9 cellular contexts compared by ENCODE assay signal in genomic region chr16:53052519-53053501, GRCh38. TPM values are rescaled to one million over a fixed set of nuclear protein-coding genes. Genes with fewer than 3 reads are reported as not detected.
DNase-seq lines count a peak whose midpoint lies in the region; ATAC-seq and TF ChIP-seq lines count a peak whose summit lies in the region.
"Had no signal": no experiment of that assay in that cellular context is flagged by ENCODE, and none has a peak within 500 bp of the region (broad histone marks: within the 10 kb centered on the region; RNA-seq: fewer than 3 reads in every experiment).

Gene CHD9NB (minus strand): TSS chr16:53052897. CDS start chr16:53044158, 8,739 bp downstream.

- POLR2A ChIA-PET in CD4-positive, alpha-beta T cell (lab: Charles Lee), result no interaction called here

- no peak within 1 kb of the TSS for H3K27ac ChIP-seq in CD4-positive, alpha-beta T cell (ENCODE audit: low read depth, low read length)
- peak within 1 kb of the TSS; percentile 80 for H3K27ac ChIP-seq in GM23248
- peak within 1 kb of the TSS; percentile 75 to 92 for H3K27ac ChIP-seq in esophagus (ENCODE audit: low read depth in 2 of 2, low read length in 1 of 2)
- H3K27ac ChIP-seq: SK-N-MC had no signal

- H3K36me3 ChIP-seq in GM23248 (ENCODE audit: low read depth), result no peaks in the 10 kb centered on the region
- H3K36me3 ChIP-seq in esophagus (ENCODE audit: control insufficient read depth in 2 of 2, insufficient read depth in 2 of 2, low read length in 1 of 2), result no peaks in the 10 kb centered on the region

- H3K9me3 Mint-ChIP-seq in CD4-positive, alpha-beta T cell, result no peaks in the 10 kb centered on the region

- H3K9me3 ChIP-seq in CD4-positive, alpha-beta T cell (ENCODE audit: control insufficient read depth, low read length), result no peaks in the 10 kb centered on the region
- H3K9me3 ChIP-seq in GM23248 (ENCODE audit: low read depth) (no peaks in the 10 kb centered on the region), esophagus (ENCODE audit: control insufficient read depth in 2 of 2, insufficient read depth in 1 of 2, low read depth in 1 of 2, low read length in 1 of 2) (no peaks in the 10 kb centered on the region)

- H3K4me3 ChIP-seq in GM23248 (peak within 1 kb of the TSS; percentile 67), esophagus (ENCODE audit: low read depth in 1 of 2, low read length in 2 of 2) (no peak within 1 kb of the TSS)
- H3K4me3 ChIP-seq: SK-N-MC had no signal

- H4K20me1 ChIP-seq in GM23248 (ENCODE audit: insufficient read depth), result no peaks in the 10 kb centered on the region

- peaks cover 7% of the 10 kb centered on the region for H3K4me1 Mint-ChIP-seq in CD4-positive, alpha-beta T cell (ENCODE audit: low read depth)

- H3K27ac Mint-ChIP-seq in CD4-positive, alpha-beta T cell, result no peak within 1 kb of the TSS

- in situ Hi-C loops in GM23248 (cut with MboI), result no loop called here

- no peak for TF ChIP-seq CTCF in CD4-positive, alpha-beta T cell (IDR thresholded peaks at IDR 0.05)

- H3F3A ChIP-seq in GM23248 (ENCODE audit: insufficient read depth), result peaks cover 28% of the 10 kb centered on the region

- H2AFZ ChIP-seq in GM23248, result peak within 1 kb of the TSS; percentile 46

- intact Hi-C loops in CD4-positive, alpha-beta T cell (cut with DNase I, micrococcal nuclease), result loop anchor here in 1 of 2 experiments (10.0 kb wide), 1 partner anchor 352 kb away; no protein-coding TSS in a partner anchor

- no peaks in the 10 kb centered on the region for H3K27me3 Mint-ChIP-seq in CD4-positive, alpha-beta T cell

- DNase-seq in CD4-positive, alpha-beta T cell, result no peak
- DNase-seq in GM23248 (peak; percentile 95), SIG-M5 (lab: John Stamatoyannopoulos, UW) (peak; percentile 28), renal cortical epithelial cell (ENCODE audit: low read depth) (peak; percentile 98), NCI-H1694 treated with DMSO at 0.1 percent for 48 hours (lab: John Stamatoyannopoulos, UW) (no peak)

- no peaks in the 10 kb centered on the region for H3K36me3 Mint-ChIP-seq in CD4-positive, alpha-beta T cell (ENCODE audit: low read depth)

- peak within 1 kb of the TSS; percentile 84 for H3K4me2 ChIP-seq in GM23248 (ENCODE audit: unreplicated experiment)

- no peak for ATAC-seq in CD4-positive, alpha-beta T cell (ENCODE audit: poor library complexity)
- ATAC-seq in GM19467 (IDR thresholded peaks at IDR 0.05; ENCODE audit: unreplicated experiment) (no peak), GM18867 (IDR thresholded peaks at IDR 0.05; ENCODE audit: unreplicated experiment) (no peak)

- H3K27me3 ChIP-seq in CD4-positive, alpha-beta T cell (ENCODE audit: control insufficient read depth, insufficient read depth, low read length), result no peaks in the 10 kb centered on the region
- H3K27me3 ChIP-seq in GM23248 (replicated peaks; ENCODE audit: insufficient read depth) (no peaks in the 10 kb centered on the region), esophagus (ENCODE audit: control insufficient read depth in 1 of 2, insufficient read depth in 2 of 2, low read length in 2 of 2) (no peaks in the 10 kb centered on the region)

- CTCF ChIA-PET in CD4-positive, alpha-beta T cell (lab: Charles Lee), result interaction anchor here (0.6 kb wide), 1 partner anchor 149 kb away, joined by 3 read pairs; no protein-coding TSS in a partner anchor

- H3K4me3 Mint-ChIP-seq in CD4-positive, alpha-beta T cell, result peak within 1 kb of the TSS; percentile 67

- H3K4me1 ChIP-seq in GM23248 (ENCODE audit: insufficient read depth) (peaks cover 19% of the 10 kb centered on the region; the same call in 1 of the 2 replicates), esophagus (ENCODE audit: control insufficient read depth in 2 of 2, insufficient read depth in 2 of 2, low read length in 1 of 2) (peaks cover 3 to 5% of the 10 kb centered on the region in 2 donors)

- no peaks in the 10 kb centered on the region for H3K9me2 ChIP-seq in GM23248 (ENCODE audit: insufficient read depth)

- WGBS in GM23248 (ENCODE audit: low coverage in 1 of 2, low lambda C conversion rate in 2 of 2, missing lambda C conversion rate in 2 of 2), 2 experiments, result 88 to 98% methylated on average over 2 of the region's 2 CpGs
- WGBS in esophagus, 2 donors, result 42 to 50% methylated on average over 2 of the region's 2 CpGs

- H3K79me2 ChIP-seq in GM23248 (ENCODE audit: insufficient read depth), result peaks cover 28% of the 10 kb centered on the region

- peak within 1 kb of the TSS; percentile 71 for H3K9ac ChIP-seq in GM23248

RNA-seq across cellular contexts. Expression of gene CHD9NB, which starts in this region (rescaled TPM):
- total RNA-seq in CD4-positive, alpha-beta T cell, result not detected
- total RNA-seq in GM23248 (2014; rRNA removed; shearing (Covaris generic)), result 0.22 and 0.25 TPM in 2 replicates
- polyA plus RNA-seq in GM23248 (2016; fragmentation: Nextera tagmentation; extraction: Ambion mirVana), result 0.15 and 0.20 TPM in 2 replicates
- polyA plus RNA-seq in esophagus, result 1 to 10 TPM; 3.4 to 9.4 TPM
- total RNA-seq in renal cortical epithelial cell, result 0.52 and 6.6 TPM in 2 replicates

Comparison
In these comparisons a context has a peak if more than half of its experiments do, and no peak if none do; other contexts are left out.
1. Peak in DNase-seq, H3K4me3 ChIP-seq, H3K27ac ChIP-seq, H3K9ac ChIP-seq and H3K4me2 ChIP-seq in GM23248; RNA of the gene not detected or under 1 TPM.
2. DNase-seq: peak in SIG-M5 (single experiment) and renal cortical epithelial cell (single experiment); none in CD4-positive, alpha-beta T cell (0 of 10) and NCI-H1694 treated with DMSO at 0.1 percent for 48 hours (single experiment).